ENCODE assay signal across 11 cellular contexts in genomic region chr20:37357481-37358365, GRCh38.
DNase-seq lines count a peak whose midpoint lies in the region; ATAC-seq and TF ChIP-seq lines count a peak whose summit lies in the region.
"Had no signal": no experiment of that assay in that cellular context is flagged by ENCODE, and none has a peak within 500 bp of the region (broad histone marks: within the 10 kb centered on the region; RNA-seq: fewer than 3 reads in every experiment).

No MANE protein-coding gene starts in this region.

- DNase-seq in AML-193 (lab: John Stamatoyannopoulos, UW) (peak; percentile 89 to 91), NB4 (ENCODE audit: low read depth) (peak; percentile 96), coronary artery (ENCODE audit: low spot score) (peak; percentile 46), NCI-H774 (lab: John Stamatoyannopoulos, UW) (no peak), NCI-H446 treated with DMSO at 0.1 percent for 48 hours (lab: John Stamatoyannopoulos, UW) (no peak)
- no peak for DNase-seq in activated naive CD8-positive, alpha-beta T cell treated with anti-CD3 and anti-CD28 coated beads, Interleukin-2, amount 50 U/mL, for 24 hours
- DNase-seq: activated T-cell treated with anti-CD3 and anti-CD28 coated beads for 4 hours, dermis blood vessel endothelial cell, NCI-H2107 had no signal

- no peaks in the 10 kb centered on the region for H3K9me3 Mint-ChIP-seq in nephron
- H3K9me3 Mint-ChIP-seq in activated naive CD8-positive, alpha-beta T cell treated with anti-CD3 and anti-CD28 coated beads, Interleukin-2, amount 50 U/mL, for 24 hours, result no peaks in the 10 kb centered on the region

- no peaks in the 10 kb centered on the region for H3K27me3 Mint-ChIP-seq in nephron (ENCODE audit: low read depth)
- H3K27me3 Mint-ChIP-seq in activated naive CD8-positive, alpha-beta T cell treated with anti-CD3 and anti-CD28 coated beads, Interleukin-2, amount 50 U/mL, for 24 hours, result no peaks in the 10 kb centered on the region

- TF ChIP-seq CTCF in NB4 (IDR thresholded peaks at IDR 0.05; ENCODE audit: low read depth, low read length), result no peak
- no peak for TF ChIP-seq CTCF in coronary artery (IDR thresholded peaks at IDR 0.05)
- no peak for TF ChIP-seq CTCF in nephron (IDR thresholded peaks at IDR 0.05; ENCODE audit: unreplicated experiment in 3 of 3)

- no peaks in the 10 kb centered on the region for H3K36me3 Mint-ChIP-seq in nephron (ENCODE audit: low read depth)
- no peaks in the 10 kb centered on the region for H3K36me3 Mint-ChIP-seq in activated naive CD8-positive, alpha-beta T cell treated with anti-CD3 and anti-CD28 coated beads, Interleukin-2, amount 50 U/mL, for 24 hours (ENCODE audit: low read depth)

- no peak overlapping the region for H3K4me3 ChIP-seq in NB4 (ENCODE audit: low read depth, low read length)
- H3K4me3 ChIP-seq in coronary artery, result no peak overlapping the region

- no peak for TF ChIP-seq POLR2A in NB4 (IDR thresholded peaks at IDR 0.05; ENCODE audit: extremely low read depth, insufficient read length)

- ATAC-seq in HG03439 (IDR thresholded peaks at IDR 0.05; ENCODE audit: unreplicated experiment), result no peak
- no peak for ATAC-seq in activated naive CD8-positive, alpha-beta T cell treated with anti-CD3 and anti-CD28 coated beads, Interleukin-2, amount 50 U/mL, for 24 hours

- H3K27ac Mint-ChIP-seq in nephron, result peak overlapping the region in 2 of 3 experiments; percentile 42 to 54
- no peak overlapping the region for H3K27ac Mint-ChIP-seq in activated naive CD8-positive, alpha-beta T cell treated with anti-CD3 and anti-CD28 coated beads, Interleukin-2, amount 50 U/mL, for 24 hours

- peaks cover 51% of the 10 kb centered on the region for H3K4me1 Mint-ChIP-seq in nephron
- H3K4me1 Mint-ChIP-seq in activated naive CD8-positive, alpha-beta T cell treated with anti-CD3 and anti-CD28 coated beads, Interleukin-2, amount 50 U/mL, for 24 hours, result peaks cover 6% of the 10 kb centered on the region

- H3K4me3 Mint-ChIP-seq in nephron, result peak overlapping the region in 1 of 3 experiments; percentile 21
- H3K4me3 Mint-ChIP-seq in activated naive CD8-positive, alpha-beta T cell treated with anti-CD3 and anti-CD28 coated beads, Interleukin-2, amount 50 U/mL, for 24 hours, result no peak overlapping the region

- peak overlapping the region in 1 of 2 donors; percentile 66 for H3K27ac ChIP-seq in coronary artery

Comparison
In these comparisons a context has a peak if more than half of its experiments do, and no peak if none do; other contexts are left out.
1. DNase-seq: peak in AML-193 (2 of 2), NB4 (single experiment) and coronary artery (single experiment); none in NCI-H774 (single experiment), NCI-H446 treated with DMSO at 0.1 percent for 48 hours (single experiment) and activated naive CD8-positive, alpha-beta T cell treated with anti-CD3 and anti-CD28 coated beads, Interleukin-2, amount 50 U/mL, for 24 hours (single experiment).